Comparison of ENCODE assay signal across 8 cellular contexts in genomic region chr3:52685285-52685704, GRCh38. TPM values are rescaled to one million over a fixed set of nuclear protein-coding genes. Genes with fewer than 3 reads are reported as not detected.
DNase-seq lines count a peak whose midpoint lies in the region; ATAC-seq and TF ChIP-seq lines count a peak whose summit lies in the region.

No MANE protein-coding gene starts in this region.

- H3K9me3 Mint-ChIP-seq in Calu3 (ENCODE audit: low read depth, unreplicated experiment) = no peaks in the 10 kb centered on the region
- no peaks in the 10 kb centered on the region for H3K9me3 Mint-ChIP-seq in activated T-cell treated with anti-CD3 and anti-CD28 coated beads, Interleukin-2, amount 50 U/mL, for 4 hours

- H4K20me1 ChIP-seq in OCI-LY1 (ENCODE audit: insufficient read depth, low read length) = no peaks in the 10 kb centered on the region

- ATAC-seq in GM21423 (IDR thresholded peaks at IDR 0.05; ENCODE audit: unreplicated experiment) (peak; percentile 75), esophagus mucosa (peak; percentile 80)
- peak; percentile 80 to 82 for ATAC-seq in activated T-cell treated with anti-CD3 and anti-CD28 coated beads, Interleukin-2, amount 50 U/mL, for 4 hours

- CTCF ChIA-PET in Calu3 (lab: Charles Lee) = no interaction called here

- DNase-seq in Calu3 = peak; percentile 88
- DNase-seq in activated T-cell treated with anti-CD3 and anti-CD28 coated beads, Interleukin-2, amount 50 U/mL, for 4 hours = peak; percentile 62
- peak; percentile 82 for DNase-seq in myocyte (ENCODE audit: low read depth)
- peak; percentile 75 to 80 for DNase-seq in stimulated activated CD8-positive, alpha-beta memory T cell treated with anti-CD3 and anti-CD28 coated beads, Interleukin-7, amount 100 ng/mL, for 48 hours (ENCODE audit: extremely low read depth in 1 of 2, low read depth in 1 of 2)

- H3K9me3 ChIP-seq in HUES48 (ENCODE audit: control insufficient read depth, insufficient read depth, low read length) = no peaks in the 10 kb centered on the region
- no peaks in the 10 kb centered on the region for H3K9me3 ChIP-seq in OCI-LY1 (ENCODE audit: low read length)

- H3K9me2 ChIP-seq in OCI-LY1 (ENCODE audit: low read depth, low read length) = no peaks in the 10 kb centered on the region

- peak overlapping the region; percentile 90 for H3K4me3 ChIP-seq in HUES48 (ENCODE audit: low read depth, low read length)
- H3K4me3 ChIP-seq in OCI-LY1 (ENCODE audit: low read depth, low read length, poor library complexity, severe bottlenecking) = peak overlapping the region; percentile 96

- no TSS peak for BruUV-seq in Calu3 (replicated peaks; lab: Mats Ljungman, UMichigan)

- H3K9ac ChIP-seq in HUES48 (ENCODE audit: low read depth, low read length) (peak overlapping the region; percentile 93), OCI-LY1 (ENCODE audit: low read length) (peak overlapping the region; percentile 98)

- intact Hi-C loops in Calu3 (cut with micrococcal nuclease; ENCODE audit: unreplicated experiment) = loop anchor here (10.0 kb wide), 1 partner anchor 150 kb away; the partner anchor contains the start of genes NT5DC2 and UQCC5

- no peaks in the 10 kb centered on the region for H3K27me3 ChIP-seq in HUES48 (ENCODE audit: control insufficient read depth, insufficient read depth, low read length)
- no peaks in the 10 kb centered on the region for H3K27me3 ChIP-seq in OCI-LY1 (ENCODE audit: insufficient read depth, low read length)

- H3K4me2 ChIP-seq in OCI-LY1 (ENCODE audit: low read length) = peak overlapping the region; percentile 77

- H3F3A ChIP-seq in OCI-LY1 (ENCODE audit: insufficient read depth, low read length) = no peaks in the 10 kb centered on the region

- H3K79me2 ChIP-seq in OCI-LY1 (ENCODE audit: insufficient read depth, low read length) = peaks cover 54% of the 10 kb centered on the region

- no peak overlapping the region for H2AFZ ChIP-seq in OCI-LY1 (ENCODE audit: low read length)

- H3K4me1 ChIP-seq in HUES48 (ENCODE audit: control insufficient read depth, insufficient read depth, low read length) = peaks cover 10% of the 10 kb centered on the region; the same call in 1 of the 2 replicates
- H3K4me1 ChIP-seq in OCI-LY1 (ENCODE audit: insufficient read depth, low read length, severe bottlenecking) = peaks cover 34% of the 10 kb centered on the region

- no peak for TF ChIP-seq CTCF in Calu3 (IDR thresholded peaks at IDR 0.05; ENCODE audit: unreplicated experiment)
- no peak for TF ChIP-seq CTCF in OCI-LY1 (IDR thresholded peaks at IDR 0.05; ENCODE audit: low read length)

- H3K36me3 ChIP-seq in HUES48 (ENCODE audit: control insufficient read depth, insufficient read depth, low read length) (peaks cover 47% of the 10 kb centered on the region), OCI-LY1 (ENCODE audit: insufficient read depth, low read length) (peaks cover 54% of the 10 kb centered on the region)

- H3K27ac ChIP-seq in HUES48 (ENCODE audit: low read depth, low read length) = peak overlapping the region; percentile 95
- H3K27ac ChIP-seq in OCI-LY1 (ENCODE audit: low read depth, low read length, poor library complexity, severe bottlenecking) = peak overlapping the region; percentile 75

- peaks cover 69% of the 10 kb centered on the region for H3K36me3 Mint-ChIP-seq in Calu3 (ENCODE audit: insufficient read depth, unreplicated experiment)
- H3K36me3 Mint-ChIP-seq in activated T-cell treated with anti-CD3 and anti-CD28 coated beads, Interleukin-2, amount 50 U/mL, for 4 hours (ENCODE audit: insufficient read depth) = peaks cover 54% of the 10 kb centered on the region

- peak overlapping the region; percentile 97 for H3K27ac Mint-ChIP-seq in Calu3 (ENCODE audit: unreplicated experiment)

- H3K27me3 Mint-ChIP-seq in Calu3 (ENCODE audit: unreplicated experiment) = no peaks in the 10 kb centered on the region
- H3K27me3 Mint-ChIP-seq in activated T-cell treated with anti-CD3 and anti-CD28 coated beads, Interleukin-2, amount 50 U/mL, for 4 hours (ENCODE audit: low read depth) = no peaks in the 10 kb centered on the region

- H3K4me3 Mint-ChIP-seq in Calu3 (ENCODE audit: low read depth, unreplicated experiment) = peak overlapping the region; percentile 92
- H3K4me3 Mint-ChIP-seq in activated T-cell treated with anti-CD3 and anti-CD28 coated beads, Interleukin-2, amount 50 U/mL, for 4 hours = peak overlapping the region; percentile 90

- H3K4me1 Mint-ChIP-seq in Calu3 (ENCODE audit: low read depth, unreplicated experiment) = peaks cover 24% of the 10 kb centered on the region
- peaks cover 66% of the 10 kb centered on the region for H3K4me1 Mint-ChIP-seq in activated T-cell treated with anti-CD3 and anti-CD28 coated beads, Interleukin-2, amount 50 U/mL, for 4 hours (ENCODE audit: low read depth)

RNA-seq across cellular contexts. Expression of gene PBRM1, which starts 0.4 kb away (rescaled TPM):
- total RNA-seq in Calu3 (2022) = 48.5 and 54.9 TPM in 2 replicates
- 10 to 100 TPM; 55.9 to 65.2 (median 64.4) TPM for total RNA-seq in activated T-cell treated with anti-CD3 and anti-CD28 coated beads, Interleukin-2, amount 50 U/mL, for 4 hours
- 41.6 TPM for total RNA-seq in esophagus mucosa
- 54.0 and 58.2 TPM in 2 replicates for total RNA-seq in myocyte
- polyA plus RNA-seq in myocyte (2012) = 17.8 TPM

RNA-seq across cellular contexts. Expression of gene GNL3, which starts 0.5 kb away (rescaled TPM):
- 113 and 118 TPM in 2 replicates for total RNA-seq in Calu3 (2022)
- total RNA-seq in activated T-cell treated with anti-CD3 and anti-CD28 coated beads, Interleukin-2, amount 50 U/mL, for 4 hours = 100 to 1,000 TPM; 324 to 336 (median 330) TPM
- total RNA-seq in esophagus mucosa = 76.4 TPM
- total RNA-seq in myocyte = 125 and 153 TPM in 2 replicates
- 44.1 TPM for polyA plus RNA-seq in myocyte (2012)

RNA-seq across cellular contexts. Expression of gene GLT8D1, which starts 20.3 kb away (rescaled TPM):
- total RNA-seq in Calu3 (2022) (36.2 and 40.3 TPM in 2 replicates), esophagus mucosa (16.7 TPM), myocyte (84.7 and 106 TPM in 2 replicates)
- 10 to 100 TPM; 30.1 to 31.9 (median 30.6) TPM for total RNA-seq in activated T-cell treated with anti-CD3 and anti-CD28 coated beads, Interleukin-2, amount 50 U/mL, for 4 hours
- 114 TPM for polyA plus RNA-seq in myocyte (2012)

RNA-seq across cellular contexts. Expression of gene SPCS1, which starts 20.6 kb away (rescaled TPM):
- total RNA-seq in Calu3 (2022) (147 and 151 TPM in 2 replicates), esophagus mucosa (70.6 TPM), myocyte (141 and 206 TPM in 2 replicates)
- 100 to 1,000 TPM; 150 to 171 (median 151) TPM for total RNA-seq in activated T-cell treated with anti-CD3 and anti-CD28 coated beads, Interleukin-2, amount 50 U/mL, for 4 hours
- 234 TPM for polyA plus RNA-seq in myocyte (2012)

Comparison
In these comparisons a context has a peak if more than half of its experiments do, and no peak if none do; other contexts are left out.
1. Peak in every context shown above with its lines: DNase-seq, ATAC-seq, H3K4me3 ChIP-seq and H3K27ac ChIP-seq.